In the genomic region with DNA sequence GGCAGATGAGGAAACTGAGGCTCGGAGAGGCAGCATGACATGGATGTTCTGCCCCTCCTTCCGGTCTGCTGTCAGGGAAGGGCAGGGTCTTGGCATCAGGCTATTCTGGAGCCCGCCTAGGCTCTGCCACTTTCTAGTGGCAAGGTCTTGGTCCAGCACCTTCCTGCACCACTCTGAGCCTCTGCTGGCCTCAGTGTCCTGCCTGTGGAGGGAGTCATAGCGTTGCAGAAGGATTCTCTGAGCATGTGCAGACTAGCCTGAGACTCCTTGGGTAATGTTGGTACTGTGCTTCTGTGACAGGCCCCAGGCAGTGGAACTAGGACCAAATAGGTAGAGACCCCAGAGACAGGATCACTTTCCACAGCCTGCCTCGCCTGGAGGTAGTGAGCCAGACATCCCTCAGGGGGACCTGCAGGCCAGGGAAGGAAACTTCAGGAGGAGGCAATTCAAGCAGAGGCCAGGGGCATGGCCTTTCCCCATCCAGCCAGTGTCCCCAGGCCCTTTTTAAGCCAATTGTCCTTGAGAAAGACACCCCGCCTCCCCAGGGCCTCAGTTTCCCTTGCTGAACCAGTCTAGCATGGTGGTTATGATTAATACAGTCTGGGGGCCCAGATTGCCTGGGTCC, we compare ENCODE assay signal across 18 cellular contexts. TPM values are rescaled to one million over a fixed set of nuclear protein-coding genes. Genes with fewer than 3 reads are reported as not detected.
A peak's percentile ranks its signal among the peaks of the same experiment; 100 is the strongest.
DNase-seq lines count a peak whose midpoint lies in the region; ATAC-seq, FAIRE-seq and TF ChIP-seq lines count a peak whose summit lies in the region.
"Had no signal": no experiment of that assay in that cellular context is flagged by ENCODE, and none has a peak within 500 bp of the region (broad histone marks: within the 10 kb centered on the region; RNA-seq: fewer than 3 reads in every experiment).

No MANE protein-coding gene starts in this region.

- H3K9me3 ChIP-seq in Peyer's patch (no peaks in the 10 kb centered on the region), mucosa of descending colon (no peaks in the 10 kb centered on the region), thyroid gland (no peaks in the 10 kb centered on the region)

- no peaks in the 10 kb centered on the region for H3K36me3 ChIP-seq in Peyer's patch
- H3K36me3 ChIP-seq in bronchial epithelial cell (ENCODE audit: control insufficient read depth, insufficient read depth, low read length), result no peaks in the 10 kb centered on the region
- no peaks in the 10 kb centered on the region for H3K36me3 ChIP-seq in mucosa of descending colon (ENCODE audit: low read depth)
- no peaks in the 10 kb centered on the region for H3K36me3 ChIP-seq in thyroid gland
- H3K36me3 ChIP-seq in H7 (replicated peaks; ENCODE audit: control insufficient read depth, insufficient read depth, low read length), result no peaks in the 10 kb centered on the region

- intact Hi-C loops in mucosa of descending colon (cut with DNase I, micrococcal nuclease), result no loop called here
- intact Hi-C loops in thyroid gland (cut with DNase I), result no loop called here

- TF ChIP-seq POLR2A in Peyer's patch (IDR thresholded peaks at IDR 0.05) (no peak), thyroid gland (IDR thresholded peaks at IDR 0.05) (no peak)

- H3K27ac ChIP-seq in Peyer's patch, result peak overlapping the region in 3 of 4 donors; percentile 57 to 93 (median 80)
- H3K27ac ChIP-seq in thyroid gland, result peak overlapping the region; percentile 71 to 85 (median 82)

- WGBS in thyroid gland, 2 donors, result 84 to 96% methylated on average over 4 to 6 of the region's 6 CpGs

- H3K27me3 ChIP-seq in Peyer's patch, result no peaks in the 10 kb centered on the region
- no peaks in the 10 kb centered on the region for H3K27me3 ChIP-seq in bronchial epithelial cell (ENCODE audit: control insufficient read depth, insufficient read depth, low read length)
- H3K27me3 ChIP-seq in thyroid gland, result no peaks in the 10 kb centered on the region
- no peaks in the 10 kb centered on the region for H3K27me3 ChIP-seq in H7 (ENCODE audit: control insufficient read depth, insufficient read depth, low read length)

- no peak overlapping the region for H3K4me3 ChIP-seq in Peyer's patch
- H3K4me3 ChIP-seq in bronchial epithelial cell (ENCODE audit: low read depth, low read length), result no peak overlapping the region
- H3K4me3 ChIP-seq in mucosa of descending colon, result no peak overlapping the region
- H3K4me3 ChIP-seq in thyroid gland (replicated peaks in 1 of 3), result no peak overlapping the region
- no peak overlapping the region for H3K4me3 ChIP-seq in H7 (ENCODE audit: insufficient read depth, low read depth, low read length)
- H3K4me3 ChIP-seq: lung, skin epidermis had no signal

- TF ChIP-seq CTCF in Peyer's patch (IDR thresholded peaks at IDR 0.05), result no peak
- TF ChIP-seq CTCF in bronchial epithelial cell (IDR thresholded peaks at IDR 0.05; ENCODE audit: insufficient read depth, low read length, severe bottlenecking), result peak; percentile 45
- no peak for TF ChIP-seq CTCF in mucosa of descending colon (IDR thresholded peaks at IDR 0.05)
- TF ChIP-seq CTCF in thyroid gland (IDR thresholded peaks at IDR 0.05), result no peak

- peak; percentile 79 for FAIRE-seq in bronchial epithelial cell (lab: Jason Lieb, UNC)

- DNase-seq in Peyer's patch (peak in 1 of 3 donors; percentile 15), bronchial epithelial cell (ENCODE audit: low read depth) (peak; percentile 67), mucosa of descending colon (peak in 2 of 3 donors; percentile 18 to 27), thyroid gland (no peak), H7 (no peak), NCI-H1105 (lab: John Stamatoyannopoulos, UW) (no peak)
- DNase-seq: activated CD4-positive, alpha-beta T cell treated with anti-CD3 and anti-CD28 coated beads for 48 hours; activated naive CD8-positive, alpha-beta T cell treated with anti-CD3 and anti-CD28 coated beads, Interleukin-2, amount 10 ng/mL, durations not matched to agents 7 days and 5 days; MM.1S; natural killer cell; stimulated activated CD4-positive, alpha-beta T cell treated with anti-CD3 and anti-CD28 coated beads, Interleukin-4, amount 100 ng/mL, for 4 hours had no signal

- ATAC-seq in mucosa of descending colon (no peak), GM18517 (IDR thresholded peaks at IDR 0.05; ENCODE audit: unreplicated experiment) (no peak), HG02610 (IDR thresholded peaks at IDR 0.05; ENCODE audit: unreplicated experiment) (no peak)
- ATAC-seq: natural killer cell had no signal

- H3K4me1 ChIP-seq in Peyer's patch, result peaks cover 0 to 45% (median 3%) of the 10 kb centered on the region in 4 donors
- peaks cover 15% of the 10 kb centered on the region for H3K4me1 ChIP-seq in mucosa of descending colon (ENCODE audit: low read depth)
- H3K4me1 ChIP-seq in thyroid gland, result peaks cover 39 to 52% of the 10 kb centered on the region in 2 donors

RNA-seq across cellular contexts. Expression of a gene that starts 10.6 kb away (rescaled TPM):
- 10 to 100 TPM in 3 of 4 donors, not detected in 1; 43.2 to 75.0 (median 49.1) TPM for total RNA-seq in Peyer's patch
- total RNA-seq in bronchial epithelial cell, result 1.6 and 13.3 TPM in 2 replicates
- 1 to 10 TPM; 1.6 to 5.8 (median 2.0) TPM for total RNA-seq in mucosa of descending colon
- total RNA-seq in thyroid gland, result not detected
- total RNA-seq in H7 (2014; rRNA removed; shearing (Covaris generic)), result 0.55 and 0.81 TPM in 2 replicates
- total RNA-seq: activated naive CD8-positive, alpha-beta T cell treated with anti-CD3 and anti-CD28 coated beads, Interleukin-2, amount 10 ng/mL, durations not matched to agents 7 days and 5 days; activated T-helper 2 cell treated with anti-CD3 and anti-CD28 coated beads, Interferon-gamma antibody, Interleukin-2, Interleukin-4, amounts not matched to agents 10 μg/mL and 5 μg/mL and 100 μg/mL, durations not matched to agents 14 hours and 24 hours and 36 hours; CD8-positive, alpha-beta memory T cell; dermis microvascular lymphatic vessel endothelial cell had no signal

Comparison
In these comparisons a context has a peak if more than half of its experiments do, and no peak if none do; other contexts are left out.
1. DNase-seq: peak in bronchial epithelial cell (single experiment) and mucosa of descending colon (2 of 3); none in thyroid gland (0 of 2), H7 (single experiment) and NCI-H1105 (single experiment).